ENCODE assay signal across 2 cellular contexts in the genomic region with DNA sequence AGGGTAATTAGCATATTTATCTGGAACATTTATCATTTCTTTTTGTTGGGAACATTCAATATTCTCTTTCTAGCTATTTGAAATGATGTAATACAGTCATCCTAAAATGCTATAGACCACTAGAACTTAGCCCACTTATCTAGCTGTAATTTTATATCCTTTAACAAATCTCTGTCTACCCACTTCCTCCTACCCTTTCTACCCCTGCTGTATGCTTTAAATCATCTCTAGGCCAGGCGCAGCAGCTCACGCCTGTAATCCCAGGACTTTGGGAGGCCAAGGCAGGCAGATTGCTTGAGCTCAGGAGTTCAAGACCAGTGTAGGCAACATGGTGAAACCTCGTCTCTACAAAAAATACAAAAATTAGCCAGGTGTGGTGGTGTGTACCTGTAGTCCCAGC. TPM values are rescaled to one million over a fixed set of nuclear protein-coding genes. Genes with fewer than 3 reads are reported as not detected.
DNase-seq lines count a peak whose midpoint lies in the region; ATAC-seq and TF ChIP-seq lines count a peak whose summit lies in the region.
"Not testable (repeated sequence)": the region's sequence is repeated elsewhere in the genome, so short reads cannot be mapped to it uniquely, and the experiment has no call there.

No MANE protein-coding gene starts in this region.

- not testable (repeated sequence) for H3K9me3 ChIP-seq in CD4-positive, alpha-beta T cell (ENCODE audit: control insufficient read depth, low read length); HEK293 (ENCODE audit: control insufficient read depth, insufficient read depth, low read depth, low read length)

- intact Hi-C loops in CD4-positive, alpha-beta T cell (cut with DNase I, micrococcal nuclease) = not testable (repeated sequence)

- H3K27me3 ChIP-seq in CD4-positive, alpha-beta T cell (ENCODE audit: control insufficient read depth, insufficient read depth, low read length) = not testable (repeated sequence)

- POLR2A ChIA-PET in CD4-positive, alpha-beta T cell (lab: Charles Lee) = interaction anchor here (0.7 to 1.1 kb wide), 3 partner anchors 25 to 192 kb away, joined by 3 read pairs; a partner anchor contains a TSS
- POLR2A ChIA-PET in HEK293 (lab: Yijun Ruan, JAX) = interaction anchor here (0.7 kb wide), 1 partner anchor 552 kb away, joined by 3 read pairs; no protein-coding TSS in a partner anchor

- H3K4me3 ChIP-seq in HEK293 (ENCODE audit: low read depth, low read length) = not testable (repeated sequence)

- not testable (repeated sequence) for H3K9me3 Mint-ChIP-seq in CD4-positive, alpha-beta T cell

- TF ChIP-seq CTCF in CD4-positive, alpha-beta T cell (IDR thresholded peaks at IDR 0.05); HEK293 (tag by site-specific recombination; IDR thresholded peaks at IDR 0.05): not testable (repeated sequence)

- peaks cover 14% of the 10 kb centered on the region for H3K4me1 Mint-ChIP-seq in CD4-positive, alpha-beta T cell (ENCODE audit: low read depth)

- not testable (repeated sequence) for ATAC-seq in CD4-positive, alpha-beta T cell (ENCODE audit: poor library complexity)

- H3K4me1 ChIP-seq in HEK293 (ENCODE audit: control insufficient read depth, insufficient read depth, low read length) = not testable (repeated sequence)

- CTCF ChIA-PET in CD4-positive, alpha-beta T cell (lab: Charles Lee); HEK293 (lab: Yijun Ruan, JAX): not testable (repeated sequence)

- not testable (repeated sequence) for H3K4me3 Mint-ChIP-seq in CD4-positive, alpha-beta T cell

- peak overlapping the region; percentile 20 for H3K27ac Mint-ChIP-seq in CD4-positive, alpha-beta T cell

- H3K36me3 Mint-ChIP-seq in CD4-positive, alpha-beta T cell (ENCODE audit: low read depth) = not testable (repeated sequence)

- H3K27ac ChIP-seq in CD4-positive, alpha-beta T cell (ENCODE audit: low read depth, low read length); HEK293 (ENCODE audit: extremely low read depth, low read depth, low read length): not testable (repeated sequence)

- H3K27me3 Mint-ChIP-seq in CD4-positive, alpha-beta T cell = not testable (repeated sequence)

- H3K36me3 ChIP-seq in HEK293 (ENCODE audit: control insufficient read depth in 2 of 2, insufficient read depth in 1 of 2, low read length in 2 of 2) = not testable (repeated sequence)

- not testable (repeated sequence) for DNase-seq in CD4-positive, alpha-beta T cell

TF ChIP-seq in HEK293, 187 proteins besides CTCF, POLR2A, EP300 and RAD21:
- TF ChIP-seq ZFHX2 (tag by site-specific recombination; conservative IDR thresholded peaks at IDR 0.05) = peak; percentile 82
- peak; percentile 86 for TF ChIP-seq EGR2 (tag by site-specific recombination; IDR thresholded peaks at IDR 0.05; ENCODE audit: low read depth)

RNA-seq across cellular contexts. Expression of a gene that starts 22.0 kb away (rescaled TPM):
- total RNA-seq in CD4-positive, alpha-beta T cell = 100 to 1,000 TPM; 410 to 423 TPM

RNA-seq across cellular contexts. Expression of a gene that starts 25.8 kb away (rescaled TPM):
- 10 to 100 TPM; 81.5 to 82.0 TPM for total RNA-seq in CD4-positive, alpha-beta T cell
